ENCODE assay signal across 5 cellular contexts in genomic region chr22:18518061-18518460, GRCh38. TPM values are rescaled to one million over a fixed set of nuclear protein-coding genes. Genes with fewer than 3 reads are reported as not detected.
"Had no signal": no experiment of that assay in that cellular context is flagged by ENCODE, and none has a peak within 500 bp of the region (broad histone marks: within the 10 kb centered on the region; RNA-seq: fewer than 3 reads in every experiment).

TSS of gene GGTLC3 (minus strand) at chr22:18518161. CDS start at chr22:18517897, 264 bp downstream.

RNA-seq across cellular contexts. Expression of gene GGTLC3, which starts in this region (rescaled TPM):
- total RNA-seq: HepG2, HT-29, HT1080, IMR-90, K562 had no signal
